Comparison of ENCODE assay signal across 29 cellular contexts in genomic region chr19:35157431-35157830, GRCh38. TPM values are rescaled to one million over a fixed set of nuclear protein-coding genes. Genes with fewer than 3 reads are reported as not detected.
DNase-seq lines count a peak whose midpoint lies in the region; ATAC-seq and TF ChIP-seq lines count a peak whose summit lies in the region.
"Had no signal": no experiment of that assay in that cellular context is flagged by ENCODE, and none has a peak within 500 bp of the region (broad histone marks: within the 10 kb centered on the region; RNA-seq: fewer than 3 reads in every experiment).

No MANE protein-coding gene starts in this region.

- peak overlapping the region; percentile 0 to 100 for H3K4me3 Mint-ChIP-seq in activated T-cell treated with anti-CD3 and anti-CD28 coated beads, Interleukin-2, amount 50 U/mL, for 72 hours
- peak overlapping the region in 7 of 8 donors; percentile 42 to 99 (median 98) for H3K4me3 Mint-ChIP-seq in CD4-positive, alpha-beta memory T cell
- peak overlapping the region; percentile 36 for H3K4me3 Mint-ChIP-seq in activated CD8-positive, alpha-beta T cell treated with anti-CD3 and anti-CD28 coated beads, Interleukin-2, amount 10 ng/mL, durations not matched to agents 7 days and 5 days
- H3K4me3 Mint-ChIP-seq in naive thymus-derived CD8-positive, alpha-beta T cell, result peak overlapping the region in 7 of 10 donors; percentile 11 to 100 (median 55)
- H3K4me3 Mint-ChIP-seq: nephron progenitor cell had no signal

- POLR2A ChIA-PET in CD4-positive, alpha-beta memory T cell (lab: Charles Lee; ENCODE audit: partially characterized antibody), result interaction anchor here (6.3 to 10.5 kb wide), 3 partner anchors 14 to 57 kb away, joined by 109 to 140 read pairs (median 126); partner anchors contain the start of gene FXYD7
- POLR2A ChIA-PET in activated CD8-positive, alpha-beta T cell treated with anti-CD3 and anti-CD28 coated beads, Interleukin-2, amount 10 ng/mL, durations not matched to agents 7 days and 5 days (lab: Charles Lee), result interaction anchor here (0.9 kb wide), 1 partner anchor 22 kb away, joined by 3 read pairs; no protein-coding TSS in a partner anchor
- POLR2A ChIA-PET in naive thymus-derived CD8-positive, alpha-beta T cell (lab: Charles Lee), result interaction anchor here (0.9 kb wide), 1 partner anchor 12 kb away, joined by 3 read pairs; no protein-coding TSS in a partner anchor

- no peaks in the 10 kb centered on the region for H3K27me3 Mint-ChIP-seq in activated T-cell treated with anti-CD3 and anti-CD28 coated beads, Interleukin-2, amount 50 U/mL, for 72 hours (ENCODE audit: low read depth)
- H3K27me3 Mint-ChIP-seq in CD4-positive, alpha-beta memory T cell, result no peaks in the 10 kb centered on the region
- H3K27me3 Mint-ChIP-seq in activated CD8-positive, alpha-beta T cell treated with anti-CD3 and anti-CD28 coated beads, Interleukin-2, amount 10 ng/mL, durations not matched to agents 7 days and 5 days (ENCODE audit: low read depth), result peaks cover 2% of the 10 kb centered on the region
- no peaks in the 10 kb centered on the region for H3K27me3 Mint-ChIP-seq in naive thymus-derived CD8-positive, alpha-beta T cell

- ATAC-seq in activated T-cell treated with anti-CD3 and anti-CD28 coated beads, Interleukin-2, amount 50 U/mL, for 72 hours (replicated peaks in 1 of 2), result no peak
- ATAC-seq in activated CD8-positive, alpha-beta T cell treated with anti-CD3 and anti-CD28 coated beads, Interleukin-2, amount 10 ng/mL, durations not matched to agents 7 days and 5 days, result no peak
- no peak for ATAC-seq in naive thymus-derived CD8-positive, alpha-beta T cell
- ATAC-seq in HG02885 (IDR thresholded peaks at IDR 0.05; ENCODE audit: poor library complexity, unreplicated experiment), result no peak
- ATAC-seq: body of pancreas, gastroesophageal sphincter, HCT116, mucosa of descending colon had no signal

- no peak overlapping the region for H3K4me3 ChIP-seq in CD4-positive, alpha-beta memory T cell (ENCODE audit: low read length in 2 of 2)
- H3K4me3 ChIP-seq in WERI-Rb-1 (ENCODE audit: low read depth, low read length), result no peak overlapping the region
- H3K4me3 ChIP-seq: body of pancreas, gastroesophageal sphincter, hepatocyte, lung, mucosa of descending colon, ovary, tibial artery had no signal

- H3K27me3 ChIP-seq in CD4-positive, alpha-beta memory T cell (ENCODE audit: insufficient read depth, low read length), result no peaks in the 10 kb centered on the region
- H3K27me3 ChIP-seq in WERI-Rb-1 (ENCODE audit: insufficient read depth, low read depth, severe bottlenecking), result no peaks in the 10 kb centered on the region
- H3K27me3 ChIP-seq: ovary had no signal

- CTCF ChIA-PET in CD4-positive, alpha-beta memory T cell (lab: Charles Lee; ENCODE audit: partially characterized antibody), result interaction anchor here (1.1 to 2.8 kb wide), 3 partner anchors 16 to 33 kb away, joined by 3 to 8 read pairs (median 3); partner anchors contain the start of gene FXYD7
- CTCF ChIA-PET in activated CD8-positive, alpha-beta T cell treated with anti-CD3 and anti-CD28 coated beads, Interleukin-2, amount 10 ng/mL, durations not matched to agents 7 days and 5 days (lab: Charles Lee), result no interaction called here

- peaks cover 0 to 9% of the 10 kb centered on the region in 2 donors for H3K9me3 Mint-ChIP-seq in activated T-cell treated with anti-CD3 and anti-CD28 coated beads, Interleukin-2, amount 50 U/mL, for 72 hours
- H3K9me3 Mint-ChIP-seq in CD4-positive, alpha-beta memory T cell, result peaks cover 0 to 4% (median 2%) of the 10 kb centered on the region in 8 donors
- H3K9me3 Mint-ChIP-seq in activated CD8-positive, alpha-beta T cell treated with anti-CD3 and anti-CD28 coated beads, Interleukin-2, amount 10 ng/mL, durations not matched to agents 7 days and 5 days (ENCODE audit: insufficient read depth), result peaks cover 9% of the 10 kb centered on the region
- peaks cover 0 to 8% (median 3%) of the 10 kb centered on the region in 9 donors for H3K9me3 Mint-ChIP-seq in naive thymus-derived CD8-positive, alpha-beta T cell

- peaks cover 58% of the 10 kb centered on the region for H3K36me3 ChIP-seq in CD4-positive, alpha-beta memory T cell (ENCODE audit: insufficient read depth, low read length)
- peaks cover 23% of the 10 kb centered on the region for H3K36me3 ChIP-seq in WERI-Rb-1
- H3K36me3 ChIP-seq: ovary had no signal

- intact Hi-C loops in CD4-positive, alpha-beta memory T cell (cut with micrococcal nuclease), result no loop called here

- peaks cover 75% of the 10 kb centered on the region for H3K4me1 ChIP-seq in CD4-positive, alpha-beta memory T cell (ENCODE audit: insufficient read depth, low read length)

- H3K27ac ChIP-seq in CD4-positive, alpha-beta memory T cell (ENCODE audit: low read depth, low read length), result peak overlapping the region; percentile 91
- H3K27ac ChIP-seq in WERI-Rb-1, result no peak overlapping the region
- H3K27ac ChIP-seq: body of pancreas, gastroesophageal sphincter, hepatocyte, ovary, tibial artery had no signal

- H3K4me1 Mint-ChIP-seq in activated T-cell treated with anti-CD3 and anti-CD28 coated beads, Interleukin-2, amount 50 U/mL, for 72 hours (ENCODE audit: low read depth), result peaks cover 43% of the 10 kb centered on the region
- H3K4me1 Mint-ChIP-seq in CD4-positive, alpha-beta memory T cell, result peaks cover 35 to 83% (median 50%) of the 10 kb centered on the region in 4 donors
- H3K4me1 Mint-ChIP-seq in activated CD8-positive, alpha-beta T cell treated with anti-CD3 and anti-CD28 coated beads, Interleukin-2, amount 10 ng/mL, durations not matched to agents 7 days and 5 days (ENCODE audit: low read depth), result peaks cover 51% of the 10 kb centered on the region
- H3K4me1 Mint-ChIP-seq in naive thymus-derived CD8-positive, alpha-beta T cell, result peaks cover 35 to 76% (median 66%) of the 10 kb centered on the region in 4 donors

- peaks cover 29 to 56% of the 10 kb centered on the region in 2 donors for H3K36me3 Mint-ChIP-seq in activated T-cell treated with anti-CD3 and anti-CD28 coated beads, Interleukin-2, amount 50 U/mL, for 72 hours (ENCODE audit: insufficient read depth in 2 of 2)
- H3K36me3 Mint-ChIP-seq in CD4-positive, alpha-beta memory T cell, result peaks cover 60 to 73% of the 10 kb centered on the region in 2 donors
- peaks cover 81% of the 10 kb centered on the region for H3K36me3 Mint-ChIP-seq in activated CD8-positive, alpha-beta T cell treated with anti-CD3 and anti-CD28 coated beads, Interleukin-2, amount 10 ng/mL, durations not matched to agents 7 days and 5 days (ENCODE audit: low read depth)
- H3K36me3 Mint-ChIP-seq in naive thymus-derived CD8-positive, alpha-beta T cell, result peaks cover 14 to 65% (median 43%) of the 10 kb centered on the region in 3 donors

- no peak for DNase-seq in activated T-cell treated with anti-CD3 and anti-CD28 coated beads, Interleukin-2, amount 50 U/mL, for 72 hours
- no peak for DNase-seq in activated T-cell treated with anti-CD3 and anti-CD28 coated beads, Interleukin-2, amount 50 U/mL, for 48 hours
- no peak for DNase-seq in CD4-positive, alpha-beta memory T cell
- DNase-seq in activated CD8-positive, alpha-beta T cell treated with anti-CD3 and anti-CD28 coated beads, Interleukin-2, amount 10 ng/mL, durations not matched to agents 7 days and 5 days, result no peak
- no peak for DNase-seq in naive thymus-derived CD8-positive, alpha-beta T cell
- no peak for DNase-seq in WERI-Rb-1
- DNase-seq: body of pancreas, C1 segment of cervical spinal cord, KG1, MM.1S, mucosa of descending colon, NCI-H1436, NCI-H774, nephron progenitor cell, ovary, retina, RPMI8226, small intestine, tibial artery had no signal

- H3K27ac Mint-ChIP-seq in activated T-cell treated with anti-CD3 and anti-CD28 coated beads, Interleukin-2, amount 50 U/mL, for 72 hours, result no peak overlapping the region
- peak overlapping the region; percentile 22 to 99 (median 98) for H3K27ac Mint-ChIP-seq in CD4-positive, alpha-beta memory T cell
- peak overlapping the region; percentile 96 for H3K27ac Mint-ChIP-seq in activated CD8-positive, alpha-beta T cell treated with anti-CD3 and anti-CD28 coated beads, Interleukin-2, amount 10 ng/mL, durations not matched to agents 7 days and 5 days
- H3K27ac Mint-ChIP-seq in naive thymus-derived CD8-positive, alpha-beta T cell, result peak overlapping the region in 8 of 10 donors; percentile 24 to 96 (median 82)
- H3K27ac Mint-ChIP-seq: nephron progenitor cell had no signal

- no peak for TF ChIP-seq CTCF in WERI-Rb-1 (IDR thresholded peaks at IDR 0.05; ENCODE audit: low read depth, low read length)

- no peaks in the 10 kb centered on the region for H3K9me3 ChIP-seq in CD4-positive, alpha-beta memory T cell (ENCODE audit: control insufficient read depth in 1 of 2, low read length in 2 of 2)
- H3K9me3 ChIP-seq in WERI-Rb-1 (ENCODE audit: severe bottlenecking), result no peaks in the 10 kb centered on the region
- H3K9me3 ChIP-seq: body of pancreas, mucosa of descending colon, ovary had no signal

RNA-seq across cellular contexts. Expression of gene FXYD5, which starts 2.9 kb away (rescaled TPM):
- 100 to 1,000 TPM; 331 to 342 TPM for total RNA-seq in activated T-cell treated with anti-CD3 and anti-CD28 coated beads, Interleukin-2, amount 50 U/mL, for 72 hours
- 100 to 1,000 TPM; 473 to 484 TPM for total RNA-seq in CD4-positive, alpha-beta memory T cell
- 100 to 1,000 TPM; 452 to 833 TPM for polyA plus RNA-seq in CD4-positive, alpha-beta memory T cell
- 100 to 1,000 TPM; 338 to 384 TPM for total RNA-seq in activated CD8-positive, alpha-beta T cell treated with anti-CD3 and anti-CD28 coated beads, Interleukin-2, amount 10 ng/mL, durations not matched to agents 7 days and 5 days
- total RNA-seq in naive thymus-derived CD8-positive, alpha-beta T cell, result 100 to 1,000 TPM; 339 to 351 TPM
- 100 to 1,000 TPM; 281 to 544 (median 452) TPM for polyA plus RNA-seq in naive thymus-derived CD8-positive, alpha-beta T cell

RNA-seq across cellular contexts. Expression of gene FXYD7, which starts 14.4 kb away (rescaled TPM):
- total RNA-seq in activated T-cell treated with anti-CD3 and anti-CD28 coated beads, Interleukin-2, amount 50 U/mL, for 72 hours, result 1 to 10 TPM; 1.0 to 1.2 TPM
- 10 to 100 TPM in 1 of 2 experiments, 1 to 10 TPM in 1; 9.6 to 10.1 TPM for total RNA-seq in CD4-positive, alpha-beta memory T cell
- 10 to 100 TPM in 1 of 2 donors, 1 to 10 TPM in 1; 5.5 to 11.1 TPM for polyA plus RNA-seq in CD4-positive, alpha-beta memory T cell
- 1 to 10 TPM; 4.1 to 5.2 TPM for total RNA-seq in activated CD8-positive, alpha-beta T cell treated with anti-CD3 and anti-CD28 coated beads, Interleukin-2, amount 10 ng/mL, durations not matched to agents 7 days and 5 days
- total RNA-seq in naive thymus-derived CD8-positive, alpha-beta T cell, result 1 to 10 TPM; 5.4 to 6.4 TPM
- polyA plus RNA-seq in naive thymus-derived CD8-positive, alpha-beta T cell, result 10 to 100 TPM in 1 of 3 donors, 1 to 10 TPM in 2; 3.7 to 10.2 (median 8.8) TPM
- total RNA-seq: endothelial cell of umbilical vein, fibroblast of lung, gastroesophageal sphincter, lung, SK-MEL-5 had no signal
- polyA plus RNA-seq: endothelial cell of umbilical vein, fibroblast of lung had no signal

RNA-seq across cellular contexts. Expression of gene FXYD1, which starts 18.8 kb away (rescaled TPM):
- total RNA-seq in activated T-cell treated with anti-CD3 and anti-CD28 coated beads, Interleukin-2, amount 50 U/mL, for 72 hours, result 1 to 10 TPM; 1.6 to 2.0 TPM
- 1 to 10 TPM; 3.6 to 4.4 TPM for total RNA-seq in CD4-positive, alpha-beta memory T cell
- 1 to 10 TPM in 1 of 2 donors, under 1 TPM in 1; 0.58 to 3.2 TPM for polyA plus RNA-seq in CD4-positive, alpha-beta memory T cell
- total RNA-seq in activated CD8-positive, alpha-beta T cell treated with anti-CD3 and anti-CD28 coated beads, Interleukin-2, amount 10 ng/mL, durations not matched to agents 7 days and 5 days, result 1 to 10 TPM; 1.3 to 1.4 TPM
- 1 to 10 TPM in 1 of 2 experiments, not detected in 1; 1.1 TPM for total RNA-seq in naive thymus-derived CD8-positive, alpha-beta T cell
- polyA plus RNA-seq in naive thymus-derived CD8-positive, alpha-beta T cell, result under 1 TPM in 2 of 3 donors, not detected in 1; 0.77 TPM
- total RNA-seq: Daoy, endothelial cell of umbilical vein, SK-MEL-5 had no signal
- polyA plus RNA-seq: endothelial cell of umbilical vein had no signal

RNA-seq across cellular contexts. Expression of gene LGI4, which starts 22.6 kb away (rescaled TPM):
- under 1 TPM; 0.72 to 1.00 TPM for total RNA-seq in activated T-cell treated with anti-CD3 and anti-CD28 coated beads, Interleukin-2, amount 50 U/mL, for 72 hours
- total RNA-seq in CD4-positive, alpha-beta memory T cell, result under 1 TPM; 0.72 to 0.81 TPM
- polyA plus RNA-seq in CD4-positive, alpha-beta memory T cell, result not detected
- total RNA-seq in activated CD8-positive, alpha-beta T cell treated with anti-CD3 and anti-CD28 coated beads, Interleukin-2, amount 10 ng/mL, durations not matched to agents 7 days and 5 days, result under 1 TPM; 0.13 TPM
- total RNA-seq in naive thymus-derived CD8-positive, alpha-beta T cell, result 1 to 10 TPM in 1 of 2 experiments, under 1 TPM in 1; 0.52 to 1.6 TPM
- polyA plus RNA-seq in naive thymus-derived CD8-positive, alpha-beta T cell, result under 1 TPM in 1 of 3 donors, not detected in 2; 0.18 TPM
- total RNA-seq: Daoy, endothelial cell of umbilical vein had no signal
- polyA plus RNA-seq: endothelial cell of umbilical vein had no signal

RNA-seq across cellular contexts. Expression of gene FXYD3, which starts 41.8 kb away (rescaled TPM):
- total RNA-seq in activated T-cell treated with anti-CD3 and anti-CD28 coated beads, Interleukin-2, amount 50 U/mL, for 72 hours, result not detected
- total RNA-seq in CD4-positive, alpha-beta memory T cell, result not detected
- not detected for polyA plus RNA-seq in CD4-positive, alpha-beta memory T cell
- total RNA-seq in activated CD8-positive, alpha-beta T cell treated with anti-CD3 and anti-CD28 coated beads, Interleukin-2, amount 10 ng/mL, durations not matched to agents 7 days and 5 days, result not detected
- total RNA-seq in naive thymus-derived CD8-positive, alpha-beta T cell, result not detected
- polyA plus RNA-seq in naive thymus-derived CD8-positive, alpha-beta T cell, result not detected
- total RNA-seq: Daoy; endothelial cell of umbilical vein; fibroblast of lung; SK-MEL-5; T-helper 2 cell treated with Interferon-gamma antibody and Interleukin-4, amounts not matched to agents 100 ng/mL and 5 ng/mL, for 36 hours had no signal
- polyA plus RNA-seq: endothelial cell of umbilical vein, fibroblast of lung had no signal

Comparison
In these comparisons a context has a peak if more than half of its experiments do, and no peak if none do; other contexts are left out.
1. H3K4me3 Mint-ChIP-seq: peak in every context shown above with its lines; median percentile 98 in CD4-positive, alpha-beta memory T cell; 55 in naive thymus-derived CD8-positive, alpha-beta T cell; 50 in activated T-cell treated with anti-CD3 and anti-CD28 coated beads, Interleukin-2, amount 50 U/mL, for 72 hours; 36 in activated CD8-positive, alpha-beta T cell treated with anti-CD3 and anti-CD28 coated beads, Interleukin-2, amount 10 ng/mL, durations not matched to agents 7 days and 5 days.